Comparison of ENCODE assay signal across 25 cellular contexts in the genomic region with DNA sequence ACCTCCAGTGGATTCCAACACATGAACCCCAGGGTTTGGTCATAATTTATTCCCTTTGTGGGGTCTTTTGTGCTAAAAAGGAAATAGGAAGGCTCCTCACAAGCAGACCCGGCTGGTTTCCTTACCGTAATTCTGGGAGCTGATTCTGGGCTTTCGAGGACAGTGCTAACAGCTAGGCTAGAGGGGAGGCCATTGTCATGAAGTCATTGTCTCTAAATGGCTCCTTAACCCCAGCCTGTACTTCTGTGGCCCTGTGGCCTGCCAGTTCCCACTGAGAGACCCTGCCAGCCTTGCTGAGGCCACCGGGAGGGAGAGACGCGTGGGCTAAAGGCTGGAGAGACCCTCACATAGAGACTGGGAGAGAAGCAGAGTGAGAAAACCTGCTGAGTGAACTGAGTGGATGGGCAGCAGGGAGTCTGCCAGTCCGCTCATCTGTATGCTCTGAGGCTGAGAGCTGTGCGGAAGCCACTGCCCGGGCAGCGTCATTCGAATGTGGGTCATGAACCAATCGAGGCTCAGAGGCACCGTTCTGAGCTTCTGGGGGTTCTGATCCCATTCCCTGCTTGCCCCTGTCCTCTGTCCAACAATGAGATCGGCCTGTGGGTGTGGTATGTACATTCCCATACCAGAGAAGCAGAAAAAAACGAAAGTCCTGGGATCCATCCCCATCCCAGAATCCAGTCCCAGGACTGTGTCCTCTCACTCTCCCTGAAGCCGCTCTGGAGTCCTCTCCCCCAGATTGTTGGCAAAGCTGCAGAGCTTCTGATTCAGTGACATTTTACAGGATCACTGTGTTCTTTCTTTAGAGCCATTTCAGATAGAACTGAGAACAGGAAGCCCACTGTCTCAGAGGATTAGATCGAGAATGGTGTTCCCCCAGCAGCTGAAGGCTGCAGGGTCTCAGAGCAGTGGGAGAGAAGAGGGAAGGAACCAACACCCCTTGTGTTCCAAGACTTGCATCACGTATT. TPM values are rescaled to one million over a fixed set of nuclear protein-coding genes. Genes with fewer than 3 reads are reported as not detected.
DNase-seq lines count a peak whose midpoint lies in the region; ATAC-seq, FAIRE-seq and TF ChIP-seq lines count a peak whose summit lies in the region.
"Had no signal": no experiment of that assay in that cellular context is flagged by ENCODE, and none has a peak within 500 bp of the region (broad histone marks: within the 10 kb centered on the region; RNA-seq: fewer than 3 reads in every experiment).

No MANE protein-coding gene starts in this region.

- peaks cover 6% of the 10 kb centered on the region for H3K9me3 Mint-ChIP-seq in neural progenitor cell
- peaks cover 7% of the 10 kb centered on the region for H3K9me3 Mint-ChIP-seq in activated CD4-positive, alpha-beta T cell treated with anti-CD3 and anti-CD28 coated beads for 36 hours (ENCODE audit: low read depth)

- H3K36me3 Mint-ChIP-seq in neural progenitor cell, result no peaks in the 10 kb centered on the region
- H3K36me3 Mint-ChIP-seq in activated CD4-positive, alpha-beta T cell treated with anti-CD3 and anti-CD28 coated beads for 36 hours (ENCODE audit: low read depth), result no peaks in the 10 kb centered on the region
- H3K36me3 Mint-ChIP-seq: IgD-negative memory B cell, mesothelial cell of epicardium had no signal

- H3K27ac ChIP-seq in OCI-LY3 (ENCODE audit: low read length) (no peak overlapping the region), gastroesophageal sphincter (peak overlapping the region; percentile 12 to 67 (median 58)), neural progenitor cell (no peak overlapping the region), suprapubic skin (peak overlapping the region; percentile 35)
- H3K27ac ChIP-seq: colonic mucosa, epithelial cell of prostate, SK-N-MC had no signal

- H2AFZ ChIP-seq in OCI-LY3 (ENCODE audit: low read depth, low read length), result peak overlapping the region; percentile 62
- H2AFZ ChIP-seq in neural progenitor cell (replicated peaks), result no peak overlapping the region

- H3K36me3 ChIP-seq in OCI-LY3 (replicated peaks; ENCODE audit: low read depth, low read length) (no peaks in the 10 kb centered on the region), gastroesophageal sphincter (no peaks in the 10 kb centered on the region), neural progenitor cell (no peaks in the 10 kb centered on the region), suprapubic skin (no peaks in the 10 kb centered on the region)
- H3K36me3 ChIP-seq: colonic mucosa had no signal

- POLR2A ChIA-PET in activated CD4-positive, alpha-beta T cell treated with anti-CD3 and anti-CD28 coated beads for 36 hours (lab: Charles Lee), result no interaction called here

- peaks cover 17% of the 10 kb centered on the region for H3F3A ChIP-seq in neural progenitor cell (ENCODE audit: low read depth)

- peak overlapping the region; percentile 67 for H3K4me2 ChIP-seq in OCI-LY3 (ENCODE audit: low read length)
- peak overlapping the region; percentile 51 for H3K4me2 ChIP-seq in neural progenitor cell

- DNase-seq in neural progenitor cell (ENCODE audit: low spot score) (no peak), suprapubic skin (ENCODE audit: low spot score in 2 of 2) (no peak), NCI-H146 treated with DMSO at 0.1 percent for 48 hours (lab: John Stamatoyannopoulos, UW; ENCODE audit: unreplicated experiment) (no peak), frontal cortex (ENCODE audit: low spot score in 2 of 2) (no peak)
- DNase-seq in activated CD4-positive, alpha-beta T cell treated with anti-CD3 and anti-CD28 coated beads for 36 hours, result no peak
- DNase-seq: activated CD4-positive, alpha-beta T cell treated with anti-CD3 and anti-CD28 coated beads for 1 hour; activated CD8-positive, alpha-beta memory T cell treated with anti-CD3 and anti-CD28 coated beads, Interleukin-2, amount 50 U/mL, for 48 hours; activated gamma-delta T cell treated with Interleukin-2 at 50 U/mL for 16 hours; colonic mucosa; H9; NCI-H2029; NCI-H524; stimulated activated CD4-positive, alpha-beta T cell treated with anti-CD3 and anti-CD28 coated beads, Interleukin-12 subunit alpha, Interleukin-12 subunit beta, amount 100 ng/mL, for 4 hours; T-helper 9 cell had no signal

- CTCF ChIA-PET in activated CD4-positive, alpha-beta T cell treated with anti-CD3 and anti-CD28 coated beads for 36 hours (lab: Charles Lee), result interaction anchor here (1.5 kb wide), 1 partner anchor 16 kb away, joined by 4 read pairs; no protein-coding TSS in a partner anchor

- H4K20me1 ChIP-seq in OCI-LY3 (ENCODE audit: insufficient read depth, low read length) (no peaks in the 10 kb centered on the region), neural progenitor cell (ENCODE audit: low read depth) (no peaks in the 10 kb centered on the region)

- H3K27ac Mint-ChIP-seq in neural progenitor cell, result no peak overlapping the region
- H3K27ac Mint-ChIP-seq in activated CD4-positive, alpha-beta T cell treated with anti-CD3 and anti-CD28 coated beads for 36 hours, result no peak overlapping the region
- H3K27ac Mint-ChIP-seq: IgD-negative memory B cell; mesothelial cell of epicardium; stimulated activated naive CD8-positive, alpha-beta T cell treated with anti-CD3 and anti-CD28 coated beads, Interleukin-15, Interleukin-2, amounts not matched to agents 100 ng/mL and 50 ng/mL, for 24 hours had no signal

- H3K4me1 ChIP-seq in OCI-LY3 (ENCODE audit: low read length) (peaks cover 37% of the 10 kb centered on the region), gastroesophageal sphincter (peaks cover 0 to 35% (median 3%) of the 10 kb centered on the region in 3 donors), neural progenitor cell (peaks cover 28% of the 10 kb centered on the region), suprapubic skin (no peaks in the 10 kb centered on the region)
- H3K4me1 ChIP-seq: colonic mucosa had no signal

- peaks cover 21% of the 10 kb centered on the region for H3K4me1 Mint-ChIP-seq in neural progenitor cell
- peaks cover 28% of the 10 kb centered on the region for H3K4me1 Mint-ChIP-seq in activated CD4-positive, alpha-beta T cell treated with anti-CD3 and anti-CD28 coated beads for 36 hours

- intact Hi-C loops in activated CD4-positive, alpha-beta T cell treated with anti-CD3 and anti-CD28 coated beads for 36 hours (cut with DNase I, micrococcal nuclease), result no loop called here

- ATAC-seq in gastroesophageal sphincter (peak; percentile 32), GM18858 (IDR thresholded peaks at IDR 0.05; ENCODE audit: unreplicated experiment) (no peak)
- no peak for ATAC-seq in activated CD4-positive, alpha-beta T cell treated with anti-CD3 and anti-CD28 coated beads for 36 hours

- peaks cover 5% of the 10 kb centered on the region for H3K27me3 Mint-ChIP-seq in neural progenitor cell (ENCODE audit: insufficient read depth, low read depth)
- H3K27me3 Mint-ChIP-seq in activated CD4-positive, alpha-beta T cell treated with anti-CD3 and anti-CD28 coated beads for 36 hours, result peaks cover 11% of the 10 kb centered on the region
- H3K27me3 Mint-ChIP-seq: IgD-negative memory B cell had no signal

- 42 to 79% methylated on average over 11 of the region's 18 CpGs for WGBS in gastroesophageal sphincter (ENCODE audit: low coverage in 1 of 2), 2 donors
- WGBS in suprapubic skin, result 71% methylated on average over 18 of the region's 18 CpGs

- no peaks in the 10 kb centered on the region for H3K27me3 ChIP-seq in OCI-LY3 (ENCODE audit: low read depth, low read length)
- no peaks in the 10 kb centered on the region for H3K27me3 ChIP-seq in gastroesophageal sphincter
- no peaks in the 10 kb centered on the region for H3K27me3 ChIP-seq in neural progenitor cell
- no peaks in the 10 kb centered on the region for H3K27me3 ChIP-seq in suprapubic skin
- H3K27me3 ChIP-seq: colonic mucosa had no signal

- TF ChIP-seq EP300 in gastroesophageal sphincter (IDR thresholded peaks at IDR 0.05), result no peak
- TF ChIP-seq EP300 in suprapubic skin (IDR thresholded peaks at IDR 0.05), result no peak

- no peak for TF ChIP-seq CTCF in OCI-LY3 (IDR thresholded peaks at IDR 0.05; ENCODE audit: low read depth, low read length)
- no peak for TF ChIP-seq CTCF in gastroesophageal sphincter (IDR thresholded peaks at IDR 0.05)
- no peak for TF ChIP-seq CTCF in neural progenitor cell (IDR thresholded peaks at IDR 0.05)
- TF ChIP-seq CTCF in suprapubic skin (IDR thresholded peaks at IDR 0.05), result no peak

- H3K4me3 ChIP-seq in OCI-LY3 (ENCODE audit: low read length) (peak overlapping the region; percentile 28), gastroesophageal sphincter (no peak overlapping the region), neural progenitor cell (no peak overlapping the region), suprapubic skin (no peak overlapping the region)
- H3K4me3 ChIP-seq: colonic mucosa, SK-N-MC had no signal

- no peak for FAIRE-seq in frontal cortex (lab: Jason Lieb, UNC)
- FAIRE-seq: astrocyte, D721Med, keratinocyte had no signal

- H3K79me2 ChIP-seq in OCI-LY3 (ENCODE audit: low read length) (no peaks in the 10 kb centered on the region), neural progenitor cell (ENCODE audit: low read depth) (no peaks in the 10 kb centered on the region)

- no peaks in the 10 kb centered on the region for H3K9me3 ChIP-seq in OCI-LY3 (ENCODE audit: insufficient read depth, low read length)
- no peaks in the 10 kb centered on the region for H3K9me3 ChIP-seq in gastroesophageal sphincter
- H3K9me3 ChIP-seq in neural progenitor cell (ENCODE audit: low read depth), result no peaks in the 10 kb centered on the region
- no peaks in the 10 kb centered on the region for H3K9me3 ChIP-seq in suprapubic skin
- H3K9me3 ChIP-seq: colonic mucosa had no signal

- no peak overlapping the region; the same call in 1 of the 2 replicates for H3K9ac ChIP-seq in OCI-LY3 (ENCODE audit: low read length)
- H3K9ac ChIP-seq in neural progenitor cell, result no peak overlapping the region

- no peak for TF ChIP-seq POLR2A in gastroesophageal sphincter (IDR thresholded peaks at IDR 0.05)
- TF ChIP-seq POLR2A in suprapubic skin (IDR thresholded peaks at IDR 0.05), result no peak

- H3K4me3 Mint-ChIP-seq in neural progenitor cell, result no peak overlapping the region
- no peak overlapping the region for H3K4me3 Mint-ChIP-seq in activated CD4-positive, alpha-beta T cell treated with anti-CD3 and anti-CD28 coated beads for 36 hours
- H3K4me3 Mint-ChIP-seq: H9; mesothelial cell of epicardium; stimulated activated naive CD8-positive, alpha-beta T cell treated with anti-CD3 and anti-CD28 coated beads, Interleukin-15, Interleukin-2, amounts not matched to agents 100 ng/mL and 50 ng/mL, for 24 hours had no signal

RNA-seq across cellular contexts. Expression of gene DGKG, which starts 21.3 kb away (rescaled TPM):
- total RNA-seq in gastroesophageal sphincter, result 100 to 1,000 TPM in 2 of 4 donors, 10 to 100 TPM in 2; 46.3 to 134 (median 90.4) TPM
- 0.22 and 0.37 TPM in 2 replicates for total RNA-seq in neural progenitor cell (ENCODE audit: low replicate concordance)
- total RNA-seq in suprapubic skin, result 1 to 10 TPM in 3 of 4 donors, under 1 TPM in 1; 0.79 to 4.0 (median 1.6) TPM
- 1 to 10 TPM in 1 of 2 experiments, under 1 TPM in 1; 0.71 to 1.3 TPM for total RNA-seq in activated CD4-positive, alpha-beta T cell treated with anti-CD3 and anti-CD28 coated beads for 36 hours
- 7.3 TPM for total RNA-seq in frontal cortex
- total RNA-seq: H9 had no signal

Comparison
In these comparisons a context has a peak if more than half of its experiments do, and no peak if none do; other contexts are left out.
1. H3K27ac ChIP-seq: peak in gastroesophageal sphincter (4 of 4) and suprapubic skin (single experiment); none in OCI-LY3 (single experiment) and neural progenitor cell (single experiment).